ENCODE assay signal across 9 cellular contexts in genomic region chr3:156448300-156448699, GRCh38.
DNase-seq lines count a peak whose midpoint lies in the region; ATAC-seq and TF ChIP-seq lines count a peak whose summit lies in the region.
"Had no signal": no experiment of that assay in that cellular context is flagged by ENCODE, and none has a peak within 500 bp of the region (broad histone marks: within the 10 kb centered on the region; RNA-seq: fewer than 3 reads in every experiment).

No MANE protein-coding gene starts in this region.

- H3K27ac ChIP-seq in HL-60 (replicated peaks) (no peak overlapping the region), body of pancreas (no peak overlapping the region)

- peaks cover 2% of the 10 kb centered on the region for H3K27me3 Mint-ChIP-seq in glutamatergic neuron (ENCODE audit: unreplicated experiment)

- no peaks in the 10 kb centered on the region for H3K9me3 ChIP-seq in body of pancreas

- H3K9me3 Mint-ChIP-seq in glutamatergic neuron (ENCODE audit: unreplicated experiment): no peaks in the 10 kb centered on the region
- H3K9me3 Mint-ChIP-seq: T-helper 1 cell treated with Interleukin-12 subunit alpha and Interleukin-12 subunit beta and Interleukin-4 antibody, amounts not matched to agents 30 μg/mL and 1 μg/mL, for 36 hours had no signal

- no peak for TF ChIP-seq POLR2A in body of pancreas (IDR thresholded peaks at IDR 0.05)

- H3K36me3 Mint-ChIP-seq in glutamatergic neuron (ENCODE audit: unreplicated experiment): no peaks in the 10 kb centered on the region

- H3K36me3 ChIP-seq in body of pancreas (replicated peaks in 1 of 2; ENCODE audit: insufficient read depth in 1 of 2, low read depth in 2 of 2): no peaks in the 10 kb centered on the region

- no peaks in the 10 kb centered on the region for H3K27me3 ChIP-seq in HL-60 (ENCODE audit: insufficient read depth, poor library complexity, severe bottlenecking)
- no peaks in the 10 kb centered on the region for H3K27me3 ChIP-seq in body of pancreas

- H3K27ac Mint-ChIP-seq in glutamatergic neuron (ENCODE audit: unreplicated experiment): no peak overlapping the region
- H3K27ac Mint-ChIP-seq: T-helper 1 cell treated with Interleukin-12 subunit alpha and Interleukin-12 subunit beta and Interleukin-4 antibody, amounts not matched to agents 30 μg/mL and 1 μg/mL, for 36 hours had no signal

- intact Hi-C loops in body of pancreas (cut with DNase I) (no loop called here), Right ventricle myocardium inferior (cut with DNase I) (no loop called here)

- TF ChIP-seq CTCF in HL-60 (IDR thresholded peaks at IDR 0.05; ENCODE audit: insufficient read depth, low read length) (peak; percentile 3), glutamatergic neuron (IDR thresholded peaks at IDR 0.05; ENCODE audit: partially characterized antibody, unreplicated experiment) (peak; percentile 55), body of pancreas (IDR thresholded peaks at IDR 0.05) (no peak)

- H3K4me3 Mint-ChIP-seq in glutamatergic neuron (ENCODE audit: unreplicated experiment): no peak overlapping the region
- H3K4me3 Mint-ChIP-seq: T-helper 1 cell treated with Interleukin-12 subunit alpha and Interleukin-12 subunit beta and Interleukin-4 antibody, amounts not matched to agents 30 μg/mL and 1 μg/mL, for 36 hours had no signal

- 45 to 63% methylated on average over 1 of the region's 1 CpG for WGBS in body of pancreas, 2 donors

- H3K4me1 Mint-ChIP-seq in glutamatergic neuron (ENCODE audit: low read depth, unreplicated experiment): peaks cover 9% of the 10 kb centered on the region

- peak; percentile 59 for DNase-seq in D341Med (ENCODE audit: low spot score)
- no peak for DNase-seq in HL-60 (ENCODE audit: low read depth in 1 of 2, low spot score in 1 of 2)
- peak; percentile 30 for DNase-seq in activated CD4-positive, alpha-beta T cell treated with anti-CD3 and anti-CD28 coated beads for 48 hours
- DNase-seq in glutamatergic neuron: peak; percentile 42
- no peak for DNase-seq in body of pancreas
- DNase-seq in Right ventricle myocardium inferior (ENCODE audit: missing footprints): no peak
- DNase-seq in NOMO-1 treated with dmso at 0.1 percent for 144 hours (lab: John Stamatoyannopoulos, UW; ENCODE audit: unreplicated experiment): no peak

- H3K4me3 ChIP-seq in HL-60 (replicated peaks; ENCODE audit: insufficient read depth, low read length) (no peak overlapping the region), body of pancreas (no peak overlapping the region)

- no peaks in the 10 kb centered on the region for H3K4me1 ChIP-seq in body of pancreas

- ATAC-seq in GM19397 (IDR thresholded peaks at IDR 0.05; ENCODE audit: unreplicated experiment): peak; percentile 67
- ATAC-seq in body of pancreas: no peak
- ATAC-seq in Right ventricle myocardium inferior: no peak

Comparison
In these comparisons a context has a peak if more than half of its experiments do, and no peak if none do; other contexts are left out.
1. DNase-seq: peak in D341Med (single experiment), activated CD4-positive, alpha-beta T cell treated with anti-CD3 and anti-CD28 coated beads for 48 hours (single experiment) and glutamatergic neuron (single experiment); none in HL-60 (0 of 2), body of pancreas (0 of 4), Right ventricle myocardium inferior (single experiment) and NOMO-1 treated with dmso at 0.1 percent for 144 hours (single experiment).
2. CTCF ChIP-seq: peak in HL-60 (single experiment) and glutamatergic neuron (single experiment); none in body of pancreas (0 of 7).